In genomic region chr7:33276729-33277128, GRCh38 we compare ENCODE assay signal across 24 cellular contexts.
"Had no signal": no experiment of that assay in that cellular context is flagged by ENCODE, and none has a peak within 500 bp of the region (broad histone marks: within the 10 kb centered on the region; RNA-seq: fewer than 3 reads in every experiment).

No MANE protein-coding gene starts in this region.

- H3K4me2 ChIP-seq: SK-N-SH had no signal

- H3K27me3 ChIP-seq: MG63 had no signal

- H3K4me1 Mint-ChIP-seq: IgD-negative memory B cell, T-cell had no signal

- H3K4me3 ChIP-seq: K562, MG63 had no signal

- ATAC-seq: HepG2, K562, T-cell had no signal

- DNase-seq: MG63; NCI-H1092 treated with DMSO at 0.1 percent for 48 hours; NCI-H1417; NCI-H1436 treated with DMSO at 0.1 percent for 48 hours; NCI-H1694; NCI-H1930; NCI-H2081; NCI-H2171; NCI-H226; NCI-H446; NCI-H510A; NCI-H524 treated with DMSO at 0.1 percent for 48 hours; NCI-H69; NCI-H774; NK-92 treated with Interleukin-12 subunit alpha and Interleukin-12 subunit beta, amount 100 ng/mL, for 24 hours; OCI-M1; Right ventricle myocardium superior; SK-N-SH; SW 1271; T-cell had no signal

- H3K9ac ChIP-seq: SK-N-SH had no signal

- H3K4me3 Mint-ChIP-seq: IgD-negative memory B cell; T-cell; T-helper 1 cell treated with Interleukin-12 subunit alpha and Interleukin-12 subunit beta and Interleukin-4 antibody, amounts not matched to agents 30 μg/mL and 1 μg/mL, for 36 hours had no signal

- H3K27ac Mint-ChIP-seq: IgD-negative memory B cell; T-cell; T-helper 1 cell treated with Interleukin-12 subunit alpha and Interleukin-12 subunit beta and Interleukin-4 antibody, amounts not matched to agents 30 μg/mL and 1 μg/mL, for 36 hours had no signal
